ENCODE assay signal across 1 cellular context in genomic region chr10:6237189-6237496, GRCh38.
TF ChIP-seq lines count a peak whose summit lies in the region.

No MANE protein-coding gene starts in this region.

TF ChIP-seq in GM23338, 12 proteins besides CTCF, POLR2A, EP300 and RAD21 (continued from another document):
- TF ChIP-seq ZNF462 (CRISPR knock-in tag; IDR thresholded peaks at IDR 0.05) (no peak), NANOG (IDR thresholded peaks at IDR 0.05; ENCODE audit: borderline replicate concordance) (no peak), POLR2AphosphoS5 (IDR thresholded peaks at IDR 0.05; ENCODE audit: low read depth) (no peak), REST (IDR thresholded peaks at IDR 0.05; ENCODE audit: unreplicated experiment) (no peak)
